ENCODE assay signal across 16 cellular contexts in the genomic region with DNA sequence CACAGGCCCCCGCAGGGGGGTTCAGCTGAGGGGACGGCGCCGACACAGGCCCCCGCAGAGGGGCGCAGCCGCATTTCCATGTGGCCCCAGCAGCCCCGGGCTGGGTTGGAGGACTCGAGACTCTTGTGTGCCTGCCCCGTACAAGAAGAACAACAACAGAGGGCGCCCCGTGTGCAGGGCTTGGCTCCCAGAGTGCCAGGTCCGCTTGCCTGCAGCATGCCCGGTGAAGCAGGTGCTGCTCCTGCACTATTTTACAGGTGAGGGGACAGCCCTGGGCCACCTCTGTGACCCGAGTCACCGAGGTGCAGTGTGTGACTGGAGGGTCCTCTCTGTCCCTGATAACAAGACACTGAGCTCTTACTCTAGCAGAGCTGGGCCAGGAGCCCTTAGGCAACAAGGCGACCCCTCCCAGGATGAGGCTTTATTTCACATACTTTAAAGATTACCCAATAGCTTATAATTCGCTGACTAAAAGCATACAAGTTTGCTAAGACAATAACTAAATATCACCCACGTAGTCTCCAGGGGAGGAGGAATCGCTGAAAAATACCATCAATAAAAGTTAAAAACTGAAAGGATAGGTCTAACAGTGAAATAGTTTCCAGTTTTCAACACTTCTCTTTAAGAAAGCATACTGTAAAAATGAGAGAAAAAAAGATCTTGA. TPM values are rescaled to one million over a fixed set of nuclear protein-coding genes. Genes with fewer than 3 reads are reported as not detected.
DNase-seq lines count a peak whose midpoint lies in the region; ATAC-seq, FAIRE-seq and TF ChIP-seq lines count a peak whose summit lies in the region.
"Had no signal": no experiment of that assay in that cellular context is flagged by ENCODE, and none has a peak within 500 bp of the region (broad histone marks: within the 10 kb centered on the region; RNA-seq: fewer than 3 reads in every experiment).

No MANE protein-coding gene starts in this region.

- no peak overlapping the region for H3K4me3 ChIP-seq in endothelial cell of umbilical vein (replicated peaks in 1 of 3; ENCODE audit: insufficient read depth in 1 of 3, low read depth in 1 of 3, low read length in 3 of 3)
- no peak overlapping the region for H3K4me3 ChIP-seq in aorta (ENCODE audit: low read length in 2 of 2)

- no peak overlapping the region for H3K4me2 ChIP-seq in endothelial cell of umbilical vein (ENCODE audit: insufficient read depth, low read length)

- TF ChIP-seq POLR2A in endothelial cell of umbilical vein (IDR thresholded peaks at IDR 0.05; ENCODE audit: low read depth, low read length) = no peak

- dilution Hi-C loops in endothelial cell of umbilical vein (cut with MboI; ENCODE audit: extremely low pct_ligation_motif_present, low sequenced_read_pairs) = no loop called here

- H3K9me1 ChIP-seq in endothelial cell of umbilical vein (replicated peaks; ENCODE audit: control insufficient read depth, extremely low read depth, insufficient read depth, low read length) = no peaks in the 10 kb centered on the region

- TF ChIP-seq CTCF in endothelial cell of umbilical vein (IDR thresholded peaks at IDR 0.05; ENCODE audit: extremely low read depth in 1 of 2, insufficient read depth in 1 of 2, low read depth in 1 of 2, low read length in 2 of 2) = no peak

- no peaks in the 10 kb centered on the region for H3K9me3 ChIP-seq in endothelial cell of umbilical vein (replicated peaks; ENCODE audit: control insufficient read depth, insufficient read depth, low read length)
- H3K9me3 ChIP-seq in aorta (ENCODE audit: control insufficient read depth, low read length) = peaks cover 5% of the 10 kb centered on the region

- no peak overlapping the region for H2AFZ ChIP-seq in endothelial cell of umbilical vein (ENCODE audit: low read depth, low read length)

- peaks cover 4 to 8% of the 10 kb centered on the region in 2 experiments for H3K27me3 ChIP-seq in endothelial cell of umbilical vein (ENCODE audit: control insufficient read depth in 2 of 2, insufficient read depth in 2 of 2, low read length in 2 of 2)
- no peaks in the 10 kb centered on the region for H3K27me3 ChIP-seq in aorta (ENCODE audit: control insufficient read depth in 1 of 2, insufficient read depth in 2 of 2, low read length in 1 of 2)

- H3K9ac ChIP-seq in endothelial cell of umbilical vein (replicated peaks; ENCODE audit: extremely low read depth, insufficient read depth, low read length) = no peak overlapping the region

- WGBS in aorta, 2 donors = 28 to 37% methylated on average over 19 to 20 of the region's 20 CpGs

- FAIRE-seq in endothelial cell of umbilical vein (lab: Jason Lieb, UNC) = no peak
- FAIRE-seq: islet of Langerhans, TTC549 had no signal

- H3K27ac ChIP-seq in endothelial cell of umbilical vein (ENCODE audit: insufficient read depth, low read depth, low read length) = no peak overlapping the region
- no peak overlapping the region for H3K27ac ChIP-seq in aorta (ENCODE audit: low read depth in 1 of 2, low read length in 2 of 2)
- H3K27ac ChIP-seq: epithelial cell of prostate had no signal

- POLR2A ChIA-PET in endothelial cell of umbilical vein (lab: Charles Lee) = no interaction called here

- BruUV-seq in endothelial cell of umbilical vein (replicated peaks; lab: Mats Ljungman, UMichigan) = no TSS peak

- peak; percentile 65 for DNase-seq in COLO668 (lab: John Stamatoyannopoulos, UW; ENCODE audit: unreplicated experiment)
- peak; percentile 2 to 51 for DNase-seq in NCI-H526 (lab: John Stamatoyannopoulos, UW)
- no peak for DNase-seq in endothelial cell of umbilical vein (ENCODE audit: low read depth, low spot score)
- DNase-seq in mucosa of gallbladder (ENCODE audit: low spot score) = peak; percentile 49
- no peak for DNase-seq in aorta
- no peak for DNase-seq in COR-L47 (lab: John Stamatoyannopoulos, UW)
- DNase-seq: activated T-cell treated with anti-CD3 and anti-CD28 coated beads, Interleukin-2, amount 50 U/mL, for 24 hours; MV-4-11; naive thymus-derived CD8-positive, alpha-beta T cell; RPMI8226 had no signal

- H3K79me2 ChIP-seq in endothelial cell of umbilical vein (ENCODE audit: control insufficient read depth, insufficient read depth, low read length) = no peaks in the 10 kb centered on the region

- intact Hi-C loops in endothelial cell of umbilical vein (cut with micrococcal nuclease) = no loop called here
- intact Hi-C loops in aorta (cut with DNase I) = no loop called here

- H4K20me1 ChIP-seq in endothelial cell of umbilical vein (replicated peaks; ENCODE audit: control insufficient read depth, extremely low read depth, insufficient read depth, low read length) = no peaks in the 10 kb centered on the region

- no peaks in the 10 kb centered on the region for H3K36me3 ChIP-seq in endothelial cell of umbilical vein (ENCODE audit: control insufficient read depth in 2 of 2, extremely low read depth in 1 of 2, insufficient read depth in 2 of 2, low read length in 2 of 2)
- H3K36me3 ChIP-seq in aorta (ENCODE audit: control insufficient read depth in 1 of 2, insufficient read depth in 2 of 2, low read length in 1 of 2) = no peaks in the 10 kb centered on the region

- CTCF ChIA-PET in endothelial cell of umbilical vein (lab: Charles Lee) = no interaction called here

- H3K4me1 ChIP-seq in endothelial cell of umbilical vein (ENCODE audit: control insufficient read depth, extremely low read depth, insufficient read depth, low read length) (no peaks in the 10 kb centered on the region), aorta (ENCODE audit: control insufficient read depth in 1 of 2, insufficient read depth in 2 of 2, low read length in 2 of 2) (no peaks in the 10 kb centered on the region)

- ATAC-seq in HG03108 (IDR thresholded peaks at IDR 0.05; ENCODE audit: unreplicated experiment) (no peak), aorta (ENCODE audit: low FRiP score) (no peak), GM18873 (IDR thresholded peaks at IDR 0.05; ENCODE audit: low FRiP score, unreplicated experiment) (no peak)
- ATAC-seq: naive thymus-derived CD8-positive, alpha-beta T cell; stimulated activated effector memory CD8-positive, alpha-beta T cell treated with anti-CD3 and anti-CD28 coated beads, Interleukin-12 subunit alpha, Interleukin-12 subunit beta, amount 100 ng/mL, for 72 hours had no signal

TF ChIP-seq in endothelial cell of umbilical vein, 7 proteins besides CTCF, POLR2A, EP300 and RAD21:
- TF ChIP-seq, protein P1, sequence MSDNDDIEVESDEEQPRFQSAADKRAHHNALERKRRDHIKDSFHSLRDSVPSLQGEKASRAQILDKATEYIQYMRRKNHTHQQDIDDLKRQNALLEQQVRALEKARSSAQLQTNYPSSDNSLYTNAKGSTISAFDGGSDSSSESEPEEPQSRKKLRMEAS (IDR thresholded peaks at IDR 0.05; ENCODE audit: insufficient read depth, insufficient read length) = no peak
- TF ChIP-seq EZH2 (IDR thresholded peaks at IDR 0.05; ENCODE audit: borderline replicate concordance, low read depth, low read length, severe bottlenecking) (peak; percentile 32), JUN (IDR thresholded peaks at IDR 0.05; ENCODE audit: borderline replicate concordance, insufficient read depth, insufficient read length, low read depth) (no peak), MYC (IDR thresholded peaks at IDR 0.05; ENCODE audit: low read depth, low read length) (no peak), POLR2AphosphoS5 (IDR thresholded peaks at IDR 0.05; ENCODE audit: insufficient read depth, low read depth, low read length) (no peak), FOS (IDR thresholded peaks at IDR 0.05; ENCODE audit: borderline replicate concordance, insufficient read depth, low read length) (no peak), GATA2 (IDR thresholded peaks at IDR 0.05; ENCODE audit: insufficient read depth, insufficient read length, low read depth, low read length) (no peak)

RNA-seq across cellular contexts. Expression of a gene that starts 41.7 kb away (rescaled TPM):
- total RNA-seq in endothelial cell of umbilical vein (0.82 and 0.92 TPM in 2 replicates), mucosa of gallbladder (537 TPM), aorta (under 1 TPM; 0.93 to 0.97 TPM)
- polyA plus RNA-seq in endothelial cell of umbilical vein (0.79 and 0.88 TPM in 2 replicates), aorta (1 to 10 TPM in 1 of 2 donors, under 1 TPM in 1; 0.59 to 4.3 TPM)
- polyA plus RNA-seq in endothelial cell of umbilical vein (2011; cell fraction: cytosol; rRNA removed) = 0.58 and 0.75 TPM in 2 replicates
- 0.88 and 0.92 TPM in 2 replicates for polyA plus RNA-seq in endothelial cell of umbilical vein (2011; cell fraction: nucleus; rRNA removed)
- 0.64 and 0.79 TPM in 2 replicates for polyA plus RNA-seq in endothelial cell of umbilical vein (2012)
- 0.23 and 0.24 TPM in 2 replicates for polyA minus RNA-seq in endothelial cell of umbilical vein
- polyA minus RNA-seq in endothelial cell of umbilical vein (2011; cell fraction: cytosol; rRNA and poly(A)+ RNA removed) = 1.1 TPM
- polyA minus RNA-seq in endothelial cell of umbilical vein (2011; cell fraction: nucleus; rRNA and poly(A)+ RNA removed) = 0.43 and 0.48 TPM in 2 replicates

RNA-seq across cellular contexts. Expression of a gene that starts 46.2 kb away (rescaled TPM):
- 9.5 and 9.6 TPM in 2 replicates for total RNA-seq in endothelial cell of umbilical vein
- polyA plus RNA-seq in endothelial cell of umbilical vein = 2.5 and 2.9 TPM in 2 replicates
- 3.1 and 3.6 TPM in 2 replicates for polyA plus RNA-seq in endothelial cell of umbilical vein (2011; cell fraction: cytosol; rRNA removed)
- polyA plus RNA-seq in endothelial cell of umbilical vein (2011; cell fraction: nucleus; rRNA removed) = 9.5 and 10.5 TPM in 2 replicates
- 1.3 and 2.9 TPM in 2 replicates for polyA plus RNA-seq in endothelial cell of umbilical vein (2012)
- polyA minus RNA-seq in endothelial cell of umbilical vein = 4.4 and 5.9 TPM in 2 replicates
- 52.2 TPM for polyA minus RNA-seq in endothelial cell of umbilical vein (2011; cell fraction: cytosol; rRNA and poly(A)+ RNA removed)
- polyA minus RNA-seq in endothelial cell of umbilical vein (2011; cell fraction: nucleus; rRNA and poly(A)+ RNA removed) = 7.2 and 9.5 TPM in 2 replicates
- total RNA-seq in mucosa of gallbladder = 26.7 TPM
- total RNA-seq in aorta = 1 to 10 TPM; 2.2 to 6.5 TPM
- under 1 TPM in 1 of 2 donors, not detected in 1; 0.82 TPM for polyA plus RNA-seq in aorta

Comparison
In these comparisons a context has a peak if more than half of its experiments do, and no peak if none do; other contexts are left out.
1. DNase-seq: peak in COLO668 (single experiment), NCI-H526 (2 of 2) and mucosa of gallbladder (single experiment); none in endothelial cell of umbilical vein (single experiment), aorta (0 of 2) and COR-L47 (single experiment).
2. RNA of a gene that starts 41.7 kb away (total RNA-seq): 537 TPM in mucosa of gallbladder (single experiment); 0.93 to 0.97 TPM in aorta and 0.82 to 0.92 TPM in endothelial cell of umbilical vein; every median in the first group is over 100 times any median in the second.